Comparison of ENCODE assay signal across 37 cellular contexts in genomic region chr5:36055984-36056383, GRCh38. TPM values are rescaled to one million over a fixed set of nuclear protein-coding genes. Genes with fewer than 3 reads are reported as not detected.
"Had no signal": no experiment of that assay in that cellular context is flagged by ENCODE, and none has a peak within 500 bp of the region (broad histone marks: within the 10 kb centered on the region; RNA-seq: fewer than 3 reads in every experiment).

No MANE protein-coding gene starts in this region.

- H3K4me3 ChIP-seq: ascending aorta, cardiac muscle cell, Peyer's patch had no signal

- H3K27ac ChIP-seq: ascending aorta, cardiac muscle cell, Peyer's patch, RWPE1, WERI-Rb-1 had no signal

- H3K27ac Mint-ChIP-seq: activated CD8-positive, alpha-beta T cell treated with anti-CD3 and anti-CD28 coated beads, Interleukin-2, amount 10 ng/mL, durations not matched to agents 7 days and 5 days; activated naive CD4-positive, alpha-beta T cell treated with anti-CD3 and anti-CD28 coated beads, Interleukin-2, amount 50 U/mL, for 24 hours; activated naive CD8-positive, alpha-beta T cell treated with anti-CD3 and anti-CD28 coated beads, Interleukin-2, amount 10 ng/mL, durations not matched to agents 7 days and 5 days; activated T-cell treated with anti-CD3 and anti-CD28 coated beads, Interleukin-2, amount 50 U/mL, for 24 hours; activated T-helper 2 cell treated with anti-CD3 and anti-CD28 coated beads, Interferon-gamma antibody, Interleukin-2, Interleukin-4, amounts not matched to agents 10 μg/mL and 5 μg/mL and 100 μg/mL, durations not matched to agents 14 hours and 24 hours and 36 hours had no signal

- H3K27me3 ChIP-seq: ascending aorta, cardiac muscle cell, Peyer's patch had no signal

- H3K4me3 Mint-ChIP-seq: activated CD8-positive, alpha-beta T cell treated with anti-CD3 and anti-CD28 coated beads, Interleukin-2, amount 10 ng/mL, durations not matched to agents 7 days and 5 days; activated naive CD4-positive, alpha-beta T cell treated with anti-CD3 and anti-CD28 coated beads, Interleukin-2, amount 50 U/mL, for 24 hours; activated naive CD8-positive, alpha-beta T cell treated with anti-CD3 and anti-CD28 coated beads, Interleukin-2, amount 10 ng/mL, durations not matched to agents 7 days and 5 days; activated T-cell treated with anti-CD3 and anti-CD28 coated beads, Interleukin-2, amount 50 U/mL, for 24 hours; central memory CD8-positive, alpha-beta T cell had no signal

- H3K9me3 Mint-ChIP-seq: activated naive CD4-positive, alpha-beta T cell treated with anti-CD3 and anti-CD28 coated beads, Interleukin-2, amount 50 U/mL, for 24 hours; activated naive CD8-positive, alpha-beta T cell treated with anti-CD3 and anti-CD28 coated beads, Interleukin-2, amount 10 ng/mL, durations not matched to agents 7 days and 5 days; activated T-cell treated with anti-CD3 and anti-CD28 coated beads, Interleukin-2, amount 50 U/mL, for 24 hours; activated T-helper 2 cell treated with anti-CD3 and anti-CD28 coated beads, Interferon-gamma antibody, Interleukin-2, Interleukin-4, amounts not matched to agents 10 μg/mL and 5 μg/mL and 100 μg/mL, durations not matched to agents 14 hours and 24 hours and 36 hours; central memory CD8-positive, alpha-beta T cell had no signal

- DNase-seq: activated CD4-positive, alpha-beta T cell treated with anti-CD3 and anti-CD28 coated beads for 1 hour; activated CD4-positive, alpha-beta T cell treated with anti-CD3 and anti-CD28 coated beads for 48 hours; activated CD4-positive, alpha-beta T cell treated with anti-CD3 and anti-CD28 coated beads, Interleukin-2, amount 50 U/mL, for 48 hours; activated CD4-positive, CD25-positive, alpha-beta regulatory T cell; activated CD8-positive, alpha-beta T cell treated with anti-CD3 and anti-CD28 coated beads, Interleukin-2, amount 10 ng/mL, durations not matched to agents 7 days and 5 days; activated gamma-delta T cell; activated naive CD4-positive, alpha-beta T cell treated with Interleukin-2 at 50 U/mL for 16 hours; activated naive CD8-positive, alpha-beta T cell treated with anti-CD3 and anti-CD28 coated beads, Interleukin-2, amount 10 ng/mL, durations not matched to agents 7 days and 5 days; activated T-cell treated with anti-CD3 and anti-CD28 coated beads, Interleukin-2, amount 50 U/mL, for 24 hours; amygdala; Kasumi-1; KBM-7; MM.1S; NCI-H1092; NCI-H1436 treated with DMSO at 0.1 percent for 48 hours; NCI-H1694 treated with DMSO at 0.1 percent for 48 hours; NCI-H2029; NCI-H2171; NCI-H510A; NCI-H526; NCI-H748 treated with DMSO at 0.1 percent for 48 hours; NK-92 treated with Interleukin-12 subunit alpha and Interleukin-12 subunit beta, amount 100 ng/mL, for 24 hours; PC-3; Peyer's patch; SW 1271; T-helper 1 cell; T-helper 2 cell; T-helper 9 cell; WERI-Rb-1 had no signal

- H3K4me1 ChIP-seq: ascending aorta, Peyer's patch had no signal

- H3K36me3 Mint-ChIP-seq: activated naive CD4-positive, alpha-beta T cell treated with anti-CD3 and anti-CD28 coated beads, Interleukin-2, amount 50 U/mL, for 24 hours; activated naive CD8-positive, alpha-beta T cell treated with anti-CD3 and anti-CD28 coated beads, Interleukin-2, amount 10 ng/mL, durations not matched to agents 7 days and 5 days had no signal

- ATAC-seq: activated CD8-positive, alpha-beta T cell treated with anti-CD3 and anti-CD28 coated beads, Interleukin-2, amount 10 ng/mL, durations not matched to agents 7 days and 5 days; PC-3; Right ventricle myocardium inferior had no signal

- H3K9me3 ChIP-seq: ascending aorta, Peyer's patch had no signal

- H3K36me3 ChIP-seq: ascending aorta, cardiac muscle cell, Peyer's patch, WERI-Rb-1 had no signal

RNA-seq across cellular contexts. Expression of gene UGT3A2, which starts 10.7 kb away (rescaled TPM):
- total RNA-seq: activated CD8-positive, alpha-beta T cell treated with anti-CD3 and anti-CD28 coated beads, Interleukin-2, amount 10 ng/mL, durations not matched to agents 7 days and 5 days; activated naive CD8-positive, alpha-beta T cell treated with anti-CD3 and anti-CD28 coated beads, Interleukin-2, amount 10 ng/mL, durations not matched to agents 7 days and 5 days; activated T-helper 2 cell treated with anti-CD3 and anti-CD28 coated beads, Interferon-gamma antibody, Interleukin-2, Interleukin-4, amounts not matched to agents 10 μg/mL and 5 μg/mL and 100 μg/mL, durations not matched to agents 14 hours and 24 hours and 36 hours; ascending aorta; PC-3; Peyer's patch; Right ventricle myocardium inferior had no signal
- polyA plus RNA-seq: adipose tissue had no signal
